ENCODE assay signal across 1 cellular context in the genomic region with DNA sequence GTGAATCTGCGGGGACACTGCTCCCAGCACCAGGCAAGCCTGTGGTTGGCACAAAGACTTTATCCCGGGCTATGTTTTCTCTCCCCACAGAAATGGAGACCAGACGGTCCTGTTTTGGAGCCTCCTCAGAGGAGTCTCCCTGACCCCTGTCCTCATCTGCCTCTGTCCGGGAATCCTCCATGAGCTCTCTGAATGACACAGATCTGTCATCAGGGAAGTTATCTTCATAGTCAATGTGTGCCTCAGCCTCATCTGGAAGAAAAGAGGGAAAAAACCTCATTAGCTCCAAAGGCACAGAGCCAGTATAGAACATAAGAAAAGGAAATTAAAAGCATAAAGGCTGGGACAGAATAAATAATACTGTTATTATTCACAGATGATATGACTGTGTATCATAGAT.
TF ChIP-seq lines count a peak whose summit lies in the region.

No MANE protein-coding gene starts in this region.

TF ChIP-seq in K562, 482 proteins besides CTCF, POLR2A, EP300 and RAD21:
- TF ChIP-seq, protein P1, sequence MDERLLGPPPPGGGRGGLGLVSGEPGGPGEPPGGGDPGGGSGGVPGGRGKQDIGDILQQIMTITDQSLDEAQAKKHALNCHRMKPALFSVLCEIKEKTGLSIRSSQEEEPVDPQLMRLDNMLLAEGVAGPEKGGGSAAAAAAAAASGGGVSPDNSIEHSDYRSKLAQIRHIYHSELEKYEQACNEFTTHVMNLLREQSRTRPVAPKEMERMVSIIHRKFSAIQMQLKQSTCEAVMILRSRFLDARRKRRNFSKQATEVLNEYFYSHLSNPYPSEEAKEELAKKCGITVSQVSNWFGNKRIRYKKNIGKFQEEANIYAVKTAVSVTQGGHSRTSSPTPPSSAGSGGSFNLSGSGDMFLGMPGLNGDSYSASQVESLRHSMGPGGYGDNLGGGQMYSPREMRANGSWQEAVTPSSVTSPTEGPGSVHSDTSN (CRISPR knock-in tag; IDR thresholded peaks at IDR 0.05; ENCODE audit: low read depth), result no peak
- TF ChIP-seq, protein P1 (tag; conservative IDR thresholded peaks at IDR 0.05; ENCODE audit: low read depth), result peak; percentile 55; the same call in 1 of the 2 replicates
- TF ChIP-seq MEIS2 (IDR thresholded peaks at IDR 0.05; ENCODE audit: partially characterized antibody) (peak; percentile 74), HNRNPUL1 (IDR thresholded peaks at IDR 0.05; ENCODE audit: low read length) (no peak)
